15 cellular contexts compared by ENCODE assay signal in genomic region chr9:8745347-8745746, GRCh38.
DNase-seq lines count a peak whose midpoint lies in the region; ATAC-seq, FAIRE-seq and TF ChIP-seq lines count a peak whose summit lies in the region.
"Had no signal": no experiment of that assay in that cellular context is flagged by ENCODE, and none has a peak within 500 bp of the region (broad histone marks: within the 10 kb centered on the region; RNA-seq: fewer than 3 reads in every experiment).

No MANE protein-coding gene starts in this region.

- peaks cover 17% of the 10 kb centered on the region for H3K4me1 Mint-ChIP-seq in nephron

- no peaks in the 10 kb centered on the region for H3K79me2 ChIP-seq in DND-41 (ENCODE audit: insufficient read depth, low read length)

- H3K4me3 Mint-ChIP-seq in nephron: no peak overlapping the region
- H3K4me3 Mint-ChIP-seq: CD4-positive, alpha-beta T cell; H9 had no signal

- DNase-seq in DND-41: no peak
- DNase-seq in kidney: no peak
- DNase-seq in activated CD4-positive, alpha-beta T cell treated with anti-CD3 and anti-CD28 coated beads for 4 hours: no peak
- DNase-seq in SHP77 (lab: John Stamatoyannopoulos, UW): no peak
- DNase-seq: AML-193; Caco-2; CD4-positive, alpha-beta T cell; DMS153; GF-D8; H9 had no signal

- TF ChIP-seq CTCF in DND-41 (IDR thresholded peaks at IDR 0.05; ENCODE audit: borderline replicate concordance, extremely low read depth, low read length, poor library complexity, severe bottlenecking) (no peak), kidney (IDR thresholded peaks at IDR 0.05; ENCODE audit: borderline replicate concordance, extremely low read depth, insufficient read depth) (no peak), nephron (IDR thresholded peaks at IDR 0.05; ENCODE audit: unreplicated experiment in 3 of 3) (no peak)

- no peaks in the 10 kb centered on the region for H3K36me3 ChIP-seq in DND-41 (ENCODE audit: insufficient read depth, low read length)
- no peaks in the 10 kb centered on the region for H3K36me3 ChIP-seq in kidney (ENCODE audit: control insufficient read depth in 1 of 2, insufficient read depth in 2 of 2, low read length in 2 of 2)

- H3K9ac ChIP-seq in DND-41 (ENCODE audit: low read depth, low read length) (no peak overlapping the region), kidney (ENCODE audit: low read length in 2 of 2) (no peak overlapping the region)

- FAIRE-seq in kidney (lab: Jason Lieb, UNC): peak; percentile 90
- FAIRE-seq: A204.1, H1 had no signal

- H3K27me3 ChIP-seq in DND-41 (ENCODE audit: insufficient read depth, low read length, poor library complexity): no peaks in the 10 kb centered on the region

- H3K36me3 Mint-ChIP-seq in nephron (ENCODE audit: low read depth): no peaks in the 10 kb centered on the region

- H4K20me1 ChIP-seq in DND-41 (ENCODE audit: insufficient read depth, low read length): no peaks in the 10 kb centered on the region

- peaks cover 18% of the 10 kb centered on the region for H3K4me1 ChIP-seq in DND-41 (ENCODE audit: insufficient read depth, low read length)
- no peaks in the 10 kb centered on the region for H3K4me1 ChIP-seq in kidney (ENCODE audit: control insufficient read depth in 1 of 2, insufficient read depth in 1 of 2, low read depth in 1 of 2, low read length in 2 of 2)
- H3K4me1 ChIP-seq: Caco-2 had no signal

- no peak overlapping the region for H3K4me2 ChIP-seq in DND-41 (ENCODE audit: insufficient read depth, low read length)

- H2AFZ ChIP-seq in DND-41 (ENCODE audit: low read depth, low read length): no peak overlapping the region

- no peak overlapping the region for H3K4me3 ChIP-seq in DND-41 (ENCODE audit: low read depth in 1 of 2, low read length in 2 of 2)
- peak overlapping the region in 1 of 2 donors; percentile 13 for H3K4me3 ChIP-seq in kidney (ENCODE audit: low read length in 2 of 2)

- no peaks in the 10 kb centered on the region for H3K9me3 Mint-ChIP-seq in nephron

- H3K27ac Mint-ChIP-seq in nephron: peak overlapping the region; percentile 8 to 30 (median 8)
- H3K27ac Mint-ChIP-seq: CD4-positive, alpha-beta T cell; H9 had no signal

- no peak overlapping the region for H3K27ac ChIP-seq in DND-41 (ENCODE audit: low read length)
- H3K27ac ChIP-seq in kidney (ENCODE audit: low read depth in 2 of 2, low read length in 2 of 2): no peak overlapping the region
- H3K27ac ChIP-seq: C4-2B had no signal

- ATAC-seq in DND-41 (ENCODE audit: insufficient read depth, low read depth) (peak; percentile 5; the same call in 1 of the 3 replicates), HG03432 (IDR thresholded peaks at IDR 0.05; ENCODE audit: unreplicated experiment) (no peak)

- H3K9me3 ChIP-seq in DND-41 (ENCODE audit: insufficient read depth, low read length, severe bottlenecking): no peaks in the 10 kb centered on the region
- no peaks in the 10 kb centered on the region for H3K9me3 ChIP-seq in kidney (ENCODE audit: control insufficient read depth in 1 of 2, low read length in 2 of 2)
- H3K9me3 ChIP-seq: Caco-2 had no signal

- no peaks in the 10 kb centered on the region for H3K27me3 Mint-ChIP-seq in nephron (ENCODE audit: low read depth)

- intact Hi-C loops in kidney (cut with DNase I): no loop called here
